In the genomic region with DNA sequence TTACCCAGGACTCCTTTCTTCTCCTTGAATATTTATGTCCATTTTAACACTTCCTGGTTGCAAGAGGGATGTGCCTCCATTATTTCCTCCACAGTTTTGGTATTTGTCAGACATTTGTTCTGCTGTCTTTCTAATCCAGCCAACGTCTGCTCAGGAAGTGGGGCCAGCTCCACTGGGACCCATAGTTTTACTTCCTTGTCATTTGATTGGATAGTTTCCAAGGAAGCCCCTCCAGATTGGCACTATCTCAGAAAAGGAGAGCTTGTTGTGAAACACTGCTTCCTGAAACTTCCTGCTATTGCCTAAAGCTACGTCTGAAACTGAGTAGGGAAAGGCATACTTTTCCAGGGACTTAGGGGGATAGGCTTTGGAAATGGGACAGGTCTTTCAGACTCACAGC, we compare ENCODE assay signal across 21 cellular contexts.
"Had no signal": no experiment of that assay in that cellular context is flagged by ENCODE, and none has a peak within 500 bp of the region (broad histone marks: within the 10 kb centered on the region; RNA-seq: fewer than 3 reads in every experiment).

No MANE protein-coding gene starts in this region.

- ATAC-seq: HepG2, SK-N-SH treated with all-trans-retinoic acid at 6 μM for 48 hours had no signal

- H3K27ac ChIP-seq: KMS-11 had no signal

- DNase-seq: IMR-90, Kasumi-1, MM.1S, NCI-H1048, NCI-H1105, NCI-H1417, NCI-H1436 treated with DMSO at 0.1 percent for 48 hours, NCI-H1694, NCI-H187 treated with DMSO at 0.1 percent for 48 hours, NCI-H2029 treated with DMSO at 0.1 percent for 48 hours, NCI-H2171 treated with DMSO at 0.1 percent for 48 hours, NCI-H345, NCI-H446 treated with DMSO at 0.1 percent for 48 hours, NCI-H510A treated with DMSO at 0.1 percent for 48 hours, NCI-H748 treated with DMSO at 0.1 percent for 48 hours, Right ventricle myocardium superior, RPMI8226, SIG-M5 had no signal

- H3K9ac ChIP-seq: KMS-11 had no signal

- H3K4me2 ChIP-seq: KMS-11 had no signal
